ENCODE assay signal across 8 cellular contexts in the genomic region with DNA sequence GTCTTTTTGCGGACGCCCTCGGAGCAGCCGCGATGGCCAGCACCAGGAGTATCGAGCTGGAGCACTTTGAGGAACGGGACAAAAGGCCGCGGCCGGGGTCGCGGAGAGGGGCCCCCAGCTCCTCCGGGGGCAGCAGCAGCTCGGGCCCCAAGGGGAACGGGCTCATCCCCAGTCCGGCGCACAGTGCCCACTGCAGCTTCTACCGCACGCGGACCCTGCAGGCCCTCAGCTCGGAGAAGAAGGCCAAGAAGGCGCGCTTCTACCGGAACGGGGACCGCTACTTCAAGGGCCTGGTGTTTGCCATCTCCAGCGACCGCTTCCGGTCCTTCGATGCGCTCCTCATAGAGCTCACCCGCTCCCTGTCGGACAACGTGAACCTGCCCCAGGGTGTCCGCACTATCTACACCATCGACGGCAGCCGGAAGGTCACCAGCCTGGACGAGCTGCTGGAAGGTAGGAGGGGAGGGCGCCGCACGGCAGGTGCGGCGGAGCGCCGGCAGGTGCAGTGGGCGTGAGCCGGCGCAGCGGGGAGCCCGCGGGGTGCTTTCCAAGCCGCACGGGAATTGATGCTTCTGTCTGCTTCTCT. TPM values are rescaled to one million over a fixed set of nuclear protein-coding genes. Genes with fewer than 3 reads are reported as not detected.
A peak's percentile ranks its signal among the peaks of the same experiment; 100 is the strongest.
DNase-seq lines count a peak whose midpoint lies in the region; ATAC-seq and TF ChIP-seq lines count a peak whose summit lies in the region.

No MANE protein-coding gene starts in this region.

- peak; percentile 40 for DNase-seq in NCI-H2227 (lab: John Stamatoyannopoulos, UW; ENCODE audit: unreplicated experiment)
- DNase-seq in NCI-H2227 treated with DMSO at 0.1 percent for 48 hours (lab: John Stamatoyannopoulos, UW), result no peak
- peak; percentile 19 for DNase-seq in PC-3
- peak in 33 of 61 donors; percentile 6 to 70 (median 36) for DNase-seq in caudate nucleus (lab: John Stamatoyannopoulos, UW)
- DNase-seq in kidney epithelial cell (ENCODE audit: low read depth), result no peak
- DNase-seq in stimulated activated naive CD8-positive, alpha-beta T cell treated with anti-CD3 and anti-CD28 coated beads, Interleukin-15, Interleukin-2, amounts not matched to agents 100 U/mL and 50 U/mL, for 24 hours, result peak; percentile 20

- H4K20me1 ChIP-seq in PC-3 (ENCODE audit: low read length), result no peaks in the 10 kb centered on the region

- intact Hi-C loops in PC-3 (cut with micrococcal nuclease), result loop anchor here (5.0 kb wide), 1 partner anchor 67 kb away; no protein-coding TSS in a partner anchor

- H3K79me2 ChIP-seq in PC-3 (ENCODE audit: low read length), result no peaks in the 10 kb centered on the region

- POLR2A ChIA-PET in PC-3 (lab: Charles Lee; ENCODE audit: unreplicated experiment), result no interaction called here

- TF ChIP-seq CTCF in PC-3 (conservative IDR thresholded peaks at IDR 0.05; ENCODE audit: low read depth, low read length) (0 out of 2 replicates have a peak, but pooled peaks have one; percentile 18), kidney epithelial cell (IDR thresholded peaks at IDR 0.05; ENCODE audit: insufficient read depth, low read length, poor library complexity, severe bottlenecking) (no peak)

- CTCF ChIA-PET in PC-3 (lab: Charles Lee), result interaction anchor here (0.6 to 1.1 kb wide), 2 partner anchors 36 to 81 kb away, joined by 3 to 4 read pairs; no protein-coding TSS in a partner anchor

- no TSS peak for BruUV-seq in PC-3 (replicated peaks; lab: Mats Ljungman, UMichigan)

- H3K4me2 ChIP-seq in PC-3 (ENCODE audit: low read length), result peak overlapping the region; percentile 97

- H3K27ac ChIP-seq in PC-3 (ENCODE audit: low read length) (no peak overlapping the region), caudate nucleus (ENCODE audit: low read depth, low read length) (peak overlapping the region; percentile 71)

- no peaks in the 10 kb centered on the region for H3K9me2 ChIP-seq in PC-3 (replicated peaks; ENCODE audit: low read length)

- peaks cover 4% of the 10 kb centered on the region; the same call in 1 of the 2 replicates for H3K4me1 ChIP-seq in PC-3 (ENCODE audit: insufficient read depth, low read length)

- H3K4me3 ChIP-seq in PC-3 (ENCODE audit: low read length) (peak overlapping the region; percentile 75), kidney epithelial cell (ENCODE audit: low read depth, low read length) (peak overlapping the region; percentile 56)

- H3K36me3 ChIP-seq in PC-3 (ENCODE audit: low read depth, low read length) (no peaks in the 10 kb centered on the region), kidney epithelial cell (ENCODE audit: control insufficient read depth, insufficient read depth, low read length) (no peaks in the 10 kb centered on the region)

- no peaks in the 10 kb centered on the region for H3K9me3 ChIP-seq in PC-3 (ENCODE audit: low read length)

- no peaks in the 10 kb centered on the region for H3F3A ChIP-seq in PC-3 (ENCODE audit: low read length, unreplicated experiment)

- H2AFZ ChIP-seq in PC-3 (ENCODE audit: low read length), result peak overlapping the region; percentile 87

- ATAC-seq in HG02798 (IDR thresholded peaks at IDR 0.05; ENCODE audit: poor library complexity, unreplicated experiment) (peak; percentile 63), PC-3 (peak; percentile 35), HG02763 (IDR thresholded peaks at IDR 0.05; ENCODE audit: unreplicated experiment) (no peak)
- peak; percentile 41 for ATAC-seq in stimulated activated naive CD8-positive, alpha-beta T cell treated with anti-CD3 and anti-CD28 coated beads, Interleukin-15, Interleukin-2, amounts not matched to agents 100 U/mL and 50 U/mL, for 24 hours

- H3K9ac ChIP-seq in PC-3 (ENCODE audit: low read length), result no peak overlapping the region

- H3K27me3 ChIP-seq in PC-3 (ENCODE audit: low read length) (no peaks in the 10 kb centered on the region), kidney epithelial cell (ENCODE audit: control insufficient read depth, insufficient read depth, low read length) (no peaks in the 10 kb centered on the region)

RNA-seq across cellular contexts. Expression of gene DCLK2, which starts 0.8 kb away (rescaled TPM):
- 1.2 TPM in 2 replicates for total RNA-seq in PC-3 (2014; rRNA removed)
- 2.3 and 3.4 TPM in 2 replicates for total RNA-seq in kidney epithelial cell

Comparison
In these comparisons a context has a peak if more than half of its experiments do, and no peak if none do; other contexts are left out.
1. DNase-seq: peak in NCI-H2227 (single experiment), PC-3 (single experiment), caudate nucleus (33 of 61) and stimulated activated naive CD8-positive, alpha-beta T cell treated with anti-CD3 and anti-CD28 coated beads, Interleukin-15, Interleukin-2, amounts not matched to agents 100 U/mL and 50 U/mL, for 24 hours (single experiment); none in NCI-H2227 treated with DMSO at 0.1 percent for 48 hours (single experiment) and kidney epithelial cell (single experiment).